In the genomic region with DNA sequence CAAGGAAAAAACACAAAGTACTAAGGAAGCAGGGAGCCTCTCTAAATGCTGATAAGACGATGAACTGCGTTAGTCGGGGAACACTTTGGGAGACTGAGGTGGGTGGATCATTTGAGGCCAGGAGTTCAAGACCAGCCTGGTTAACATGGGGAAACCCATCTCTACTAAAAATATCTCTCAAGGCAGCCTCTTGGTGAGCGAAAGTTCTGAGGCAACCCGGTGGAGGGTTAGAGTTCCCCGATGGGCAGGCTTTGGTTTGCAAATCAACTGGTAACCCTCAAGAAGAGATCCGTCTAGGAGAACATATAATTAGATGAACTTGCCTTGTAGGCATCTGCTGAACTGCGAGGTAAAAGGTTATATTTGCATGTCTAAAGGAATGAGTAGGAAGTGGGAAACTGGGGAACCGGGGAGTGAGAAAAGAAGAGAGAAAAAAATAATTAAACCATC, we compare ENCODE assay signal across 1 cellular context.
TF ChIP-seq lines count a peak whose summit lies in the region.

No MANE protein-coding gene starts in this region.

TF ChIP-seq in GM23338, 12 proteins besides CTCF, POLR2A, EP300 and RAD21 (continued from another document):
- TF ChIP-seq, protein P1, sequence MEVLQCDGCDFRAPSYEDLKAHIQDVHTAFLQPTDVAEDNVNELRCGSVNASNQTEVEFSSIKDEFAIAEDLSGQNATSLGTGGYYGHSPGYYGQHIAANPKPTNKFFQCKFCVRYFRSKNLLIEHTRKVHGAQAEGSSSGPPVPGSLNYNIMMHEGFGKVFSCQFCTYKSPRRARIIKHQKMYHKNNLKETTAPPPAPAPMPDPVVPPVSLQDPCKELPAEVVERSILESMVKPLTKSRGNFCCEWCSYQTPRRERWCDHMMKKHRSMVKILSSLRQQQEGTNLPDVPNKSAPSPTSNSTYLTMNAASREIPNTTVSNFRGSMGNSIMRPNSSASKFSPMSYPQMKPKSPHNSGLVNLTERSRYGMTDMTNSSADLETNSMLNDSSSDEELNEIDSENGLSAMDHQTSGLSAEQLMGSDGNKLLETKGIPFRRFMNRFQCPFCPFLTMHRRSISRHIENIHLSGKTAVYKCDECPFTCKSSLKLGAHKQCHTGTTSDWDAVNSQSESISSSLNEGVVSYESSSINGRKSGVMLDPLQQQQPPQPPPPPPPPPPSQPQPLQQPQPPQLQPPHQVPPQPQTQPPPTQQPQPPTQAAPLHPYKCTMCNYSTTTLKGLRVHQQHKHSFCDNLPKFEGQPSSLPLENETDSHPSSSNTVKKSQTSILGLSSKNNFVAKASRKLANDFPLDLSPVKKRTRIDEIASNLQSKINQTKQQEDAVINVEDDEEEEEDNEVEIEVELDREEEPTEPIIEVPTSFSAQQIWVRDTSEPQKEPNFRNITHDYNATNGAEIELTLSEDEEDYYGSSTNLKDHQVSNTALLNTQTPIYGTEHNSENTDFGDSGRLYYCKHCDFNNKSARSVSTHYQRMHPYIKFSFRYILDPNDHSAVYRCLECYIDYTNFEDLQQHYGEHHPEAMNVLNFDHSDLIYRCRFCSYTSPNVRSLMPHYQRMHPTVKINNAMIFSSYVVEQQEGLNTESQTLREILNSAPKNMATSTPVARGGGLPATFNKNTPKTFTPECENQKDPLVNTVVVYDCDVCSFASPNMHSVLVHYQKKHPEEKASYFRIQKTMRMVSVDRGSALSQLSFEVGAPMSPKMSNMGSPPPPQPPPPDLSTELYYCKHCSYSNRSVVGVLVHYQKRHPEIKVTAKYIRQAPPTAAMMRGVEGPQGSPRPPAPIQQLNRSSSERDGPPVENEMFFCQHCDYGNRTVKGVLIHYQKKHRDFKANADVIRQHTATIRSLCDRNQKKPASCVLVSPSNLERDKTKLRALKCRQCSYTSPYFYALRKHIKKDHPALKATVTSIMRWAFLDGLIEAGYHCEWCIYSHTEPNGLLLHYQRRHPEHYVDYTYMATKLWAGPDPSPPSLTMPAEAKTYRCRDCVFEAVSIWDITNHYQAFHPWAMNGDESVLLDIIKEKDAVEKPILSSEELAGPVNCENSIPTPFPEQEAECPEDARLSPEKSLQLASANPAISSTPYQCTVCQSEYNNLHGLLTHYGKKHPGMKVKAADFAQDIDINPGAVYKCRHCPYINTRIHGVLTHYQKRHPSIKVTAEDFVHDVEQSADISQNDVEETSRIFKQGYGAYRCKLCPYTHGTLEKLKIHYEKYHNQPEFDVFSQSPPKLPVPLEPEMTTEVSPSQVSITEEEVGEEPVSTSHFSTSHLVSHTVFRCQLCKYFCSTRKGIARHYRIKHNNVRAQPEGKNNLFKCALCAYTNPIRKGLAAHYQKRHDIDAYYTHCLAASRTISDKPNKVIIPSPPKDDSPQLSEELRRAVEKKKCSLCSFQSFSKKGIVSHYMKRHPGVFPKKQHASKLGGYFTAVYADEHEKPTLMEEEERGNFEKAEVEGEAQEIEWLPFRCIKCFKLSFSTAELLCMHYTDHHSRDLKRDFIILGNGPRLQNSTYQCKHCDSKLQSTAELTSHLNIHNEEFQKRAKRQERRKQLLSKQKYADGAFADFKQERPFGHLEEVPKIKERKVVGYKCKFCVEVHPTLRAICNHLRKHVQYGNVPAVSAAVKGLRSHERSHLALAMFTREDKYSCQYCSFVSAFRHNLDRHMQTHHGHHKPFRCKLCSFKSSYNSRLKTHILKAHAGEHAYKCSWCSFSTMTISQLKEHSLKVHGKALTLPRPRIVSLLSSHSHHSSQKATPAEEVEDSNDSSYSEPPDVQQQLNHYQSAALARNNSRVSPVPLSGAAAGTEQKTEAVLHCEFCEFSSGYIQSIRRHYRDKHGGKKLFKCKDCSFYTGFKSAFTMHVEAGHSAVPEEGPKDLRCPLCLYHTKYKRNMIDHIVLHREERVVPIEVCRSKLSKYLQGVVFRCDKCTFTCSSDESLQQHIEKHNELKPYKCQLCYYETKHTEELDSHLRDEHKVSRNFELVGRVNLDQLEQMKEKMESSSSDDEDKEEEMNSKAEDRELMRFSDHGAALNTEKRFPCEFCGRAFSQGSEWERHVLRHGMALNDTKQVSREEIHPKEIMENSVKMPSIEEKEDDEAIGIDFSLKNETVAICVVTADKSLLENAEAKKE (CRISPR knock-in tag; IDR thresholded peaks at IDR 0.05), result no peak
- TF ChIP-seq, protein P2, sequence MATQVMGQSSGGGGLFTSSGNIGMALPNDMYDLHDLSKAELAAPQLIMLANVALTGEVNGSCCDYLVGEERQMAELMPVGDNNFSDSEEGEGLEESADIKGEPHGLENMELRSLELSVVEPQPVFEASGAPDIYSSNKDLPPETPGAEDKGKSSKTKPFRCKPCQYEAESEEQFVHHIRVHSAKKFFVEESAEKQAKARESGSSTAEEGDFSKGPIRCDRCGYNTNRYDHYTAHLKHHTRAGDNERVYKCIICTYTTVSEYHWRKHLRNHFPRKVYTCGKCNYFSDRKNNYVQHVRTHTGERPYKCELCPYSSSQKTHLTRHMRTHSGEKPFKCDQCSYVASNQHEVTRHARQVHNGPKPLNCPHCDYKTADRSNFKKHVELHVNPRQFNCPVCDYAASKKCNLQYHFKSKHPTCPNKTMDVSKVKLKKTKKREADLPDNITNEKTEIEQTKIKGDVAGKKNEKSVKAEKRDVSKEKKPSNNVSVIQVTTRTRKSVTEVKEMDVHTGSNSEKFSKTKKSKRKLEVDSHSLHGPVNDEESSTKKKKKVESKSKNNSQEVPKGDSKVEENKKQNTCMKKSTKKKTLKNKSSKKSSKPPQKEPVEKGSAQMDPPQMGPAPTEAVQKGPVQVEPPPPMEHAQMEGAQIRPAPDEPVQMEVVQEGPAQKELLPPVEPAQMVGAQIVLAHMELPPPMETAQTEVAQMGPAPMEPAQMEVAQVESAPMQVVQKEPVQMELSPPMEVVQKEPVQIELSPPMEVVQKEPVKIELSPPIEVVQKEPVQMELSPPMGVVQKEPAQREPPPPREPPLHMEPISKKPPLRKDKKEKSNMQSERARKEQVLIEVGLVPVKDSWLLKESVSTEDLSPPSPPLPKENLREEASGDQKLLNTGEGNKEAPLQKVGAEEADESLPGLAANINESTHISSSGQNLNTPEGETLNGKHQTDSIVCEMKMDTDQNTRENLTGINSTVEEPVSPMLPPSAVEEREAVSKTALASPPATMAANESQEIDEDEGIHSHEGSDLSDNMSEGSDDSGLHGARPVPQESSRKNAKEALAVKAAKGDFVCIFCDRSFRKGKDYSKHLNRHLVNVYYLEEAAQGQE (IDR thresholded peaks at IDR 0.05; ENCODE audit: unreplicated experiment), result no peak
- no peak for TF ChIP-seq STAT1 (IDR thresholded peaks at IDR 0.05; ENCODE audit: unreplicated experiment)
